11 cellular contexts compared by ENCODE assay signal in genomic region chr3:134315286-134316106, GRCh38. TPM values are rescaled to one million over a fixed set of nuclear protein-coding genes. Genes with fewer than 3 reads are reported as not detected.
DNase-seq lines count a peak whose midpoint lies in the region; TF ChIP-seq lines count a peak whose summit lies in the region.
"Had no signal": no experiment of that assay in that cellular context is flagged by ENCODE, and none has a peak within 500 bp of the region (broad histone marks: within the 10 kb centered on the region; RNA-seq: fewer than 3 reads in every experiment).

No MANE protein-coding gene starts in this region.

- H3K36me3 Mint-ChIP-seq in nephron progenitor cell (ENCODE audit: low read depth), result no peaks in the 10 kb centered on the region

- peaks cover 45% of the 10 kb centered on the region for H3K4me1 Mint-ChIP-seq in nephron progenitor cell

- no peaks in the 10 kb centered on the region for H3K36me3 ChIP-seq in SJSA1
- H3K36me3 ChIP-seq: pancreas had no signal

- DNase-seq in A172 (ENCODE audit: low spot score) (peak; percentile 77), SJSA1 (ENCODE audit: low read depth in 1 of 2, low spot score in 2 of 2) (peak; percentile 68), fibroblast of pulmonary artery (ENCODE audit: low read depth) (peak; percentile 84), nephron progenitor cell (no peak), GF-D8 (lab: John Stamatoyannopoulos, UW) (no peak), NCI-H1694 treated with DMSO at 0.1 percent for 48 hours (lab: John Stamatoyannopoulos, UW) (no peak), SKM-1 (lab: John Stamatoyannopoulos, UW; ENCODE audit: unreplicated experiment) (no peak), dedifferentiated amniotic fluid mesenchymal stem cell (ENCODE audit: extremely low spot score) (no peak)
- DNase-seq: NCI-H2227 treated with DMSO at 0.1 percent for 48 hours, pancreas had no signal

- no peaks in the 10 kb centered on the region for H3K9me3 Mint-ChIP-seq in nephron progenitor cell
- H3K9me3 Mint-ChIP-seq: dendritic cell treated with granulocyte-macrophage colony-stimulating factor and Interleukin-4, amounts not matched to agents 40 ng/mL and 50 ng/mL, for 4 days had no signal

- peaks cover 31% of the 10 kb centered on the region for H3K27me3 Mint-ChIP-seq in nephron progenitor cell (ENCODE audit: low read depth, poor library complexity)

- no peak overlapping the region for H3K27ac Mint-ChIP-seq in nephron progenitor cell
- H3K27ac Mint-ChIP-seq: dendritic cell treated with granulocyte-macrophage colony-stimulating factor and Interleukin-4, amounts not matched to agents 40 ng/mL and 50 ng/mL, for 4 days had no signal

- no peaks in the 10 kb centered on the region for H3K9me3 ChIP-seq in SJSA1 (replicated peaks)
- H3K9me3 ChIP-seq: pancreas had no signal

- peak overlapping the region; percentile 46 for H3K27ac ChIP-seq in SJSA1

- TF ChIP-seq CTCF in fibroblast of pulmonary artery (IDR thresholded peaks at IDR 0.05; ENCODE audit: low read length, missing control alignments) (no peak), nephron progenitor cell (IDR thresholded peaks at IDR 0.05) (no peak)

- no peaks in the 10 kb centered on the region for H3K27me3 ChIP-seq in SJSA1 (replicated peaks)
- H3K27me3 ChIP-seq: pancreas had no signal

- no peak overlapping the region for H3K4me3 ChIP-seq in SJSA1
- no peak overlapping the region for H3K4me3 ChIP-seq in fibroblast of pulmonary artery (replicated peaks; ENCODE audit: low read depth, low read length)
- H3K4me3 ChIP-seq: pancreas had no signal

- H3K4me1 ChIP-seq in SJSA1 (replicated peaks), result peaks cover 79% of the 10 kb centered on the region

- peak overlapping the region; percentile 40 for H3K4me3 Mint-ChIP-seq in nephron progenitor cell
- H3K4me3 Mint-ChIP-seq: dendritic cell treated with granulocyte-macrophage colony-stimulating factor and Interleukin-4, amounts not matched to agents 40 ng/mL and 50 ng/mL, for 4 days had no signal

RNA-seq across cellular contexts. Expression of gene AMOTL2, which starts 58.8 kb away (rescaled TPM):
- 168 and 182 TPM in 2 replicates for total RNA-seq in A172 (2014; rRNA removed; shearing (Covaris generic))
- 86.3 and 142 TPM in 2 replicates for total RNA-seq in SJSA1 (2014; rRNA removed; shearing (Covaris generic))

Comparison
In these comparisons a context has a peak if more than half of its experiments do, and no peak if none do; other contexts are left out.
1. DNase-seq: peak in A172 (single experiment), SJSA1 (2 of 2) and fibroblast of pulmonary artery (single experiment); none in nephron progenitor cell (single experiment), GF-D8 (single experiment), NCI-H1694 treated with DMSO at 0.1 percent for 48 hours (single experiment), SKM-1 (single experiment) and dedifferentiated amniotic fluid mesenchymal stem cell (single experiment).